In the genomic region with DNA sequence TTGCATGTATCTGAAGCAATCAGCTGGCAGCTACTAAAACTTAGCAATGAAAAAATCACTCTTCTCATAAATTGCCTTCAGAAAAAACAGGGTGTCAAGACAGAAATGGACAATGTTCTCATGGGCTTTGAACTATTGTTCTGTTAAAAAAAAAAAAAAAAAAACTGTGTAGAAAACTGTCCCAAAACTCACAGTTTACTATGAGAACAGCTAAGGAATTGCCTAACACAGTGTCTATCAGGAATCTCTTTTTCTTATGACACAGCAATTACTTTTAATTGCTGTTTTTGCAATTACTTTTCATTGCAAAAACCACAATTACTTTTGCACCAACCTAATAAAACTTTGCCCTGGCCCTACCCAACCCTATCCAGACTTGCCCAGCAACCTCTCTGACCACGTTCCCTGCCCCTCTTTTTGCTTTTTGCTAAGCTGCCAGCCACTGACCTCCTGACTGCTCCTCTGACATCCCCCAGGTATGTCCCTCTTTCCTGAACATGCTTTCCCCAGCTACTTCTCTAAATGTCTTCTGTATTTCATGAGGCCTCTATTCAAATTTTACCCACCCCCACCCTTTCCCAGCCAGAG, we compare ENCODE assay signal across 27 cellular contexts.
A peak's percentile ranks its signal among the peaks of the same experiment; 100 is the strongest.
DNase-seq lines count a peak whose midpoint lies in the region; ATAC-seq, FAIRE-seq and TF ChIP-seq lines count a peak whose summit lies in the region.
"Had no signal": no experiment of that assay in that cellular context is flagged by ENCODE, and none has a peak within 500 bp of the region (broad histone marks: within the 10 kb centered on the region; RNA-seq: fewer than 3 reads in every experiment).

No MANE protein-coding gene starts in this region.

- TF ChIP-seq RAD21 in HepG2 (CRISPR knock-in tag; IDR thresholded peaks at IDR 0.05) = no peak

- TF ChIP-seq CTCF in HepG2 (CRISPR knock-in tag; IDR thresholded peaks at IDR 0.05) (no peak), right lobe of liver (IDR thresholded peaks at IDR 0.05) (no peak), colonic mucosa (IDR thresholded peaks at IDR 0.05) (no peak), GM13976 (IDR thresholded peaks at IDR 0.05; ENCODE audit: borderline replicate concordance, control extremely low read depth, extremely low read depth, insufficient read depth, missing control alignments) (no peak)

- H3K9ac ChIP-seq in HepG2 (ENCODE audit: insufficient read depth, low read depth, low read length) (no peak overlapping the region), colonic mucosa (ENCODE audit: low read depth in 2 of 2, low read length in 2 of 2) (no peak overlapping the region)
- H3K9ac ChIP-seq: BLaER1 had no signal

- TF ChIP-seq EP300 in HepG2 (IDR thresholded peaks at IDR 0.05; ENCODE audit: low read depth in 2 of 2, low read length in 2 of 2) = no peak
- TF ChIP-seq EP300 in HepG2 (CRISPR knock-in tag; IDR thresholded peaks at IDR 0.05; ENCODE audit: borderline replicate concordance) = no peak

- H4K20me1 ChIP-seq in HepG2 (ENCODE audit: insufficient read depth, low read length) = no peaks in the 10 kb centered on the region
- H4K20me1 ChIP-seq: BLaER1 had no signal

- ATAC-seq in HepG2 (no peak), right lobe of liver (no peak), left colon (peak; percentile 74), aorta (ENCODE audit: low FRiP score) (peak; percentile 41)
- ATAC-seq: Panc1; stimulated activated naive B cell treated with anti-CD40 and anti-IgM and Interleukin-4, amounts not matched to agents 10 μg/mL and 1 μg/mL and 100 μg/mL, for 72 hours had no signal

- 86% methylated on average over 1 of the region's 1 CpG for WGBS in HepG2 (ENCODE audit: low lambda C conversion rate)
- WGBS in right lobe of liver (ENCODE audit: insufficient coverage, low coverage, low lambda C conversion rate, missing lambda C conversion rate) = 71% methylated on average over 1 of the region's 1 CpG
- 43 to 47% methylated on average over 1 of the region's 1 CpG for WGBS in aorta, 2 donors

- H3K4me1 ChIP-seq in HepG2 (ENCODE audit: insufficient read depth, low read length) (peaks cover 56% of the 10 kb centered on the region), right lobe of liver (peaks cover 0 to 20% (median 3%) of the 10 kb centered on the region in 4 donors), colonic mucosa (peaks cover 5% of the 10 kb centered on the region), aorta (ENCODE audit: control insufficient read depth in 1 of 2, insufficient read depth in 2 of 2, low read length in 2 of 2) (peaks cover 4 to 7% of the 10 kb centered on the region in 2 donors)
- H3K4me1 ChIP-seq: BLaER1, spleen, vagina had no signal

- H3K79me2 ChIP-seq in HepG2 (ENCODE audit: insufficient read depth, low read length) = no peaks in the 10 kb centered on the region

- intact Hi-C loops in HepG2 (cut with micrococcal nuclease; ENCODE audit: unreplicated experiment) (no loop called here), right lobe of liver (cut with DNase I) (no loop called here), colonic mucosa (cut with DNase I) (no loop called here), left colon (cut with DNase I, micrococcal nuclease) (no loop called here), aorta (cut with DNase I) (no loop called here)

- in situ Hi-C loops in HepG2 (cut with HindIII; ENCODE audit: extremely low pct_ligation_motif_present, low pct_unique_long_range_greater_than_20kb) = no loop called here
- in situ Hi-C loops in GM13976 (cut with MboI; ENCODE audit: low sequenced_read_pairs, unreplicated experiment) = no loop called here

- CTCF ChIA-PET in HepG2 (lab: Yijun Ruan, JAX; ENCODE audit: low intra/inter-chr PET ratio, low total read pairs) = no interaction called here

- TF ChIP-seq POLR2A in HepG2 (IDR thresholded peaks at IDR 0.05; ENCODE audit: insufficient read depth in 1 of 2, low read depth in 2 of 2, low read length in 2 of 2) (no peak), right lobe of liver (IDR thresholded peaks at IDR 0.05) (no peak)

- no peak overlapping the region for H3K4me2 ChIP-seq in HepG2 (ENCODE audit: low read depth, low read length)
- H3K4me2 ChIP-seq: BLaER1 had no signal

- no peaks in the 10 kb centered on the region for H3K36me3 ChIP-seq in HepG2 (replicated peaks in 1 of 2; ENCODE audit: control insufficient read depth in 1 of 2, insufficient read depth in 2 of 2, low read length in 2 of 2)
- H3K36me3 ChIP-seq in right lobe of liver = no peaks in the 10 kb centered on the region
- H3K36me3 ChIP-seq in colonic mucosa = no peaks in the 10 kb centered on the region
- peaks cover 0 to 3% of the 10 kb centered on the region in 2 donors for H3K36me3 ChIP-seq in aorta (ENCODE audit: control insufficient read depth in 1 of 2, insufficient read depth in 2 of 2, low read length in 1 of 2)
- H3K36me3 ChIP-seq: BLaER1, esophagus squamous epithelium, SJCRH30, spleen, suprapubic skin, vagina had no signal

- H3K27ac ChIP-seq in HepG2 (ENCODE audit: extremely low read length, insufficient read depth, low read length) (peak overlapping the region; percentile 50), right lobe of liver (no peak overlapping the region), colonic mucosa (peak overlapping the region; percentile 25), aorta (ENCODE audit: low read depth in 1 of 2, low read length in 2 of 2) (peak overlapping the region in 1 of 2 donors; percentile 79)
- H3K27ac ChIP-seq: BLaER1, esophagus squamous epithelium, SJCRH30, spleen, suprapubic skin, vagina had no signal

- H3K4me3 ChIP-seq in HepG2 (replicated peaks in 1 of 3; ENCODE audit: insufficient read depth in 1 of 3, low read depth in 2 of 3, low read length in 3 of 3) (no peak overlapping the region), right lobe of liver (no peak overlapping the region), colonic mucosa (no peak overlapping the region), aorta (ENCODE audit: low read length in 2 of 2) (no peak overlapping the region)
- H3K4me3 ChIP-seq: BLaER1, esophagus squamous epithelium, SJCRH30, spleen, suprapubic skin, vagina had no signal

- no peak for FAIRE-seq in HepG2 (lab: Jason Lieb, UNC)
- FAIRE-seq: GM12891, TTC549 had no signal

- POLR2A ChIA-PET in HepG2 (lab: Yijun Ruan, JAX) = interaction anchor here (2.1 kb wide), 1 partner anchor 29 kb away, joined by 9 read pairs; no protein-coding TSS in a partner anchor

- H3K9me3 ChIP-seq in HepG2 (ENCODE audit: low read length) (no peaks in the 10 kb centered on the region), right lobe of liver (no peaks in the 10 kb centered on the region), colonic mucosa (no peaks in the 10 kb centered on the region), aorta (ENCODE audit: control insufficient read depth, low read length) (no peaks in the 10 kb centered on the region)
- H3K9me3 ChIP-seq: BLaER1, Caco-2, esophagus squamous epithelium, SJCRH30, spleen, suprapubic skin, vagina had no signal

- H3K27me3 ChIP-seq in HepG2 (ENCODE audit: control insufficient read depth in 1 of 2, insufficient read depth in 2 of 2, low read length in 2 of 2) (no peaks in the 10 kb centered on the region), right lobe of liver (no peaks in the 10 kb centered on the region), colonic mucosa (no peaks in the 10 kb centered on the region), aorta (ENCODE audit: control insufficient read depth in 1 of 2, insufficient read depth in 2 of 2, low read length in 1 of 2) (no peaks in the 10 kb centered on the region)
- H3K27me3 ChIP-seq: BLaER1, esophagus squamous epithelium, SJCRH30, spleen, suprapubic skin, vagina had no signal

- DNase-seq in HepG2 (ENCODE audit: low spot score) (no peak), right lobe of liver (no peak), colonic mucosa (peak; percentile 49), left colon (peak in 1 of 2 donors; percentile 33), aorta (no peak), epidermal melanocyte (ENCODE audit: insufficient read length, low spot score) (no peak), cerebellum (ENCODE audit: low spot score) (no peak), GM13976 (ENCODE audit: low spot score) (no peak)
- DNase-seq: activated gamma-delta T cell treated with Interleukin-2 at 50 U/mL for 16 hours; activated T-cell treated with anti-CD3 and anti-CD28 coated beads, Interleukin-2, amount 50 U/mL, for 24 hours; Caco-2; cortex of kidney; esophagus squamous epithelium; glutamatergic neuron; H7; mammary epithelial cell; NCI-H446; SJCRH30; spleen; stimulated activated CD4-positive, alpha-beta T cell treated with anti-CD3 and anti-CD28 coated beads, Interleukin-4, amount 100 ng/mL, for 1 hour; stimulated activated naive B cell treated with anti-CD40 and anti-IgM and Interleukin-4, amounts not matched to agents 10 μg/mL and 1 μg/mL and 100 μg/mL, for 72 hours had no signal

- H2AFZ ChIP-seq in HepG2 (ENCODE audit: low read length) = no peak overlapping the region

- BruUV-seq in HepG2 (replicated peaks; lab: Mats Ljungman, UMichigan) = no TSS peak

TF ChIP-seq in HepG2, 621 proteins besides CTCF, POLR2A, EP300 and RAD21:
- TF ChIP-seq MZF1 (CRISPR knock-in tag; IDR thresholded peaks at IDR 0.05; ENCODE audit: borderline replicate concordance) (no peak), MAFF (IDR thresholded peaks at IDR 0.05; ENCODE audit: low read depth, low read length) (0 out of 2 replicates have a peak, but pooled peaks have one; percentile 8), ZSCAN9 (CRISPR knock-in tag; IDR thresholded peaks at IDR 0.05; ENCODE audit: borderline replicate concordance) (no peak)

Comparison
In these comparisons a context has a peak if more than half of its experiments do, and no peak if none do; other contexts are left out.
1. H3K27ac ChIP-seq: peak in HepG2 (single experiment) and colonic mucosa (single experiment); none in right lobe of liver (0 of 3).
2. ATAC-seq: peak in left colon (single experiment) and aorta (single experiment); none in HepG2 (single experiment) and right lobe of liver (0 of 4).